In the genomic region with DNA sequence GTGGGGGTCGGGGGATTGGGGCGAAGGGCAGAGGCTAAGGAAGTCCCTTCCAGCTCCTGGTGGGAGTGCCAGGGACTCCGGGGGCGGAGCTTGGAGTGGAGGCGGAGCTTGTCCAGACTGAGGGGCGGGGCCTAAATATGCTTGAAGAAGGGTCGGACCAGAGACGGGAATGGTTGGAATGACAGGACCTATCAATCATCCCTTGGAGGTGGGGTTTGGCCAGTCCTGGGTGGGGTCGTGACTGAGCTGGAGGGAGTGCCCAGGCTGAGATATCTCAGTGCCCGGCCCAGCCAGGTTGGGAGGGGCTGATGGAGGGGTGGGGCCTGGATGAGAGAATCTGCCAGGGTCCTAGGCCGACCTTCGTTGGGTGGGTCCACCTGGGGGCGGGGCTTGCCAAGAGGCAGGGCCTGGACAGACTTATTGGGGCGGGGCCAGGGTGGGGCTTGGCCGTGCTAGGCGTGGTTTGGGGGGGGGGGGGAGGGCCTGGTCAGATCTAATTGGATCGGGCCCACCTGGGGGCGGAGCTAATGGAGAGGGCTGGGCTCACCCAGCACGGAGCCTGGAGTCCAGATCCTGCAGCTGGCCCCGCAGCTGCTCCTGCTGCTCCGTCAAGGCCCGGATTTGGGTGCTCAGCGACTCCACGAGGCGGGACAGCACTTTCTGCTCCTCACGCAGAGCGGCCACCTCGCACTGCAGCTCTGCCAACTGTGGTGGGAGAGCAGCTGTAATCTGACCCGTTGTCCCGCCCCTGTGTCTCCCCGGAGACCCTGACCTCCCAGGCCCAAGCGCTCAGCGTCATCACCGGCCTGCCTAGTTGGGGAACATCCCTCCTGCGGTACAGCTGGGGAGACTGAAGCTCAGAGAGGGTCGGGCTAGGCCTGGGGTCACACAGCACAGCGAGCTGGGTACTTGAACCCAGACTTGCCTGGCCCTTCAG, we compare ENCODE assay signal across 8 cellular contexts. TPM values are rescaled to one million over a fixed set of nuclear protein-coding genes. Genes with fewer than 3 reads are reported as not detected.
DNase-seq lines count a peak whose midpoint lies in the region; ATAC-seq and TF ChIP-seq lines count a peak whose summit lies in the region.

No MANE protein-coding gene starts in this region.

- no peaks in the 10 kb centered on the region for H3K79me1 ChIP-seq in neuronal stem cell (ENCODE audit: low read depth, low read length)

- H3K27me3 ChIP-seq in BJ (ENCODE audit: control insufficient read depth, insufficient read depth, low read length): peaks cover 6% of the 10 kb centered on the region
- H3K27me3 ChIP-seq in HAP-1 (ENCODE audit: low read depth): no peaks in the 10 kb centered on the region
- peaks cover 35% of the 10 kb centered on the region for H3K27me3 ChIP-seq in gastroesophageal sphincter
- H3K27me3 ChIP-seq in neuronal stem cell (ENCODE audit: control insufficient read depth in 3 of 3, insufficient read depth in 3 of 3, low read depth in 1 of 3, low read length in 3 of 3): peaks cover 15 to 48% (median 48%) of the 10 kb centered on the region in 3 experiments

- ATAC-seq in gastroesophageal sphincter: peak; percentile 76
- no peak for ATAC-seq in HG02678 (IDR thresholded peaks at IDR 0.05; ENCODE audit: unreplicated experiment)
- ATAC-seq in GM19463 (IDR thresholded peaks at IDR 0.05; ENCODE audit: unreplicated experiment): no peak
- no peak for ATAC-seq in activated CD4-positive, CD25-positive, alpha-beta regulatory T cell treated with anti-CD3 and anti-CD28 coated beads, Interleukin-2, amount 50 U/mL, for 24 hours

- 0 out of 2 replicates have a peak, but pooled peaks cover 2% of the 10 kb centered on the region for H3K9me3 ChIP-seq in HAP-1
- no peaks in the 10 kb centered on the region for H3K9me3 ChIP-seq in gastroesophageal sphincter
- no peaks in the 10 kb centered on the region for H3K9me3 ChIP-seq in neuronal stem cell (replicated peaks in 1 of 2; ENCODE audit: control insufficient read depth in 2 of 2, insufficient read depth in 1 of 2, low read depth in 1 of 2, low read length in 2 of 2)

- WGBS in gastroesophageal sphincter (ENCODE audit: low coverage in 1 of 2), 2 donors: 0 to 19% methylated on average over 3 to 4 of the region's 37 CpGs
- WGBS in neuronal stem cell (ENCODE audit: extremely low coverage in 2 of 2, insufficient read length in 2 of 2, insufficient replicate concordance in 1 of 2), 2 donors: no CpG with 5 or more reads among the region's 37 CpGs

- H2BK5ac ChIP-seq in neuronal stem cell (ENCODE audit: low read length): no peak overlapping the region

- peak; percentile 54 for DNase-seq in BJ (ENCODE audit: low read depth)
- peak; percentile 44 to 91 for DNase-seq in HAP-1 (ENCODE audit: low spot score in 2 of 2)
- DNase-seq in T-helper 9 cell: peak; percentile 21
- DNase-seq in neuronal stem cell (ENCODE audit: low spot score): peak; percentile 86

- H3K4me3 ChIP-seq in BJ (ENCODE audit: low read depth, low read length) (peak overlapping the region; percentile 41), HAP-1 (no peak overlapping the region), gastroesophageal sphincter (peak overlapping the region; percentile 34 to 60), neuronal stem cell (ENCODE audit: low read length in 2 of 2) (peak overlapping the region; percentile 22 to 81)

- H3K36me3 ChIP-seq in BJ (ENCODE audit: control insufficient read depth, insufficient read depth, low read length): no peaks in the 10 kb centered on the region
- H3K36me3 ChIP-seq in HAP-1 (replicated peaks): no peaks in the 10 kb centered on the region
- H3K36me3 ChIP-seq in gastroesophageal sphincter: peaks cover 0 to 7% of the 10 kb centered on the region in 2 donors
- H3K36me3 ChIP-seq in neuronal stem cell (replicated peaks in 1 of 2; ENCODE audit: control insufficient read depth in 2 of 2, insufficient read depth in 2 of 2, low read length in 2 of 2): no peaks in the 10 kb centered on the region

- H2BK15ac ChIP-seq in neuronal stem cell (ENCODE audit: low read length): peak overlapping the region; percentile 31

- H3K18ac ChIP-seq in neuronal stem cell (ENCODE audit: low read length): peak overlapping the region; percentile 93

- H4K8ac ChIP-seq in neuronal stem cell (ENCODE audit: low read depth, low read length): no peak overlapping the region

- TF ChIP-seq POLR2A in gastroesophageal sphincter (IDR thresholded peaks at IDR 0.05): peak; percentile 31 to 51

- no peak overlapping the region for H3K14ac ChIP-seq in neuronal stem cell (ENCODE audit: low read length)

- peak overlapping the region; percentile 82 for H3K4me2 ChIP-seq in neuronal stem cell (ENCODE audit: insufficient read depth, low read length, poor library complexity, severe bottlenecking)

- peak overlapping the region; percentile 79 for H2AFZ ChIP-seq in neuronal stem cell (ENCODE audit: low read length)

- H2AK5ac ChIP-seq in neuronal stem cell (ENCODE audit: low read depth, low read length): peak overlapping the region; percentile 84

- CTCF ChIA-PET in BJ (lab: Yijun Ruan, JAX): interaction anchor here (0.5 to 1.3 kb wide), 5 partner anchors 32 to 879 kb away, joined by 3 read pairs; no protein-coding TSS in a partner anchor

- H4K91ac ChIP-seq in neuronal stem cell (ENCODE audit: low read depth, low read length, poor library complexity): no peak overlapping the region

- H2BK12ac ChIP-seq in neuronal stem cell (ENCODE audit: low read length): no peak overlapping the region

- H3K4me1 ChIP-seq in HAP-1 (peaks cover 2% of the 10 kb centered on the region), gastroesophageal sphincter (peaks cover 0 to 47% (median 13%) of the 10 kb centered on the region in 3 donors), neuronal stem cell (ENCODE audit: control insufficient read depth in 2 of 2, insufficient read depth in 1 of 2, low read depth in 1 of 2, low read length in 2 of 2) (peaks cover 11 to 12% of the 10 kb centered on the region in 2 donors)

- peak overlapping the region; percentile 22 for H3K23ac ChIP-seq in neuronal stem cell (ENCODE audit: low read depth, low read length, poor library complexity)

- POLR2A ChIA-PET in BJ (lab: Charles Lee): no interaction called here

- in situ Hi-C loops in HAP-1 (cut with MboI; ENCODE audit: low sequenced_read_pairs): no loop called here

- no peak overlapping the region for H3K4ac ChIP-seq in neuronal stem cell (ENCODE audit: low read length)

- H3K9ac ChIP-seq in neuronal stem cell (ENCODE audit: low read depth, low read length, poor library complexity): peak overlapping the region; percentile 83

- TF ChIP-seq CTCF in BJ (IDR thresholded peaks at IDR 0.05; ENCODE audit: insufficient read depth, low read depth, low read length) (no peak), gastroesophageal sphincter (IDR thresholded peaks at IDR 0.05) (no peak)

- TF ChIP-seq EP300 in gastroesophageal sphincter (IDR thresholded peaks at IDR 0.05): no peak

- no peak overlapping the region for H2BK120ac ChIP-seq in neuronal stem cell (ENCODE audit: low read depth, low read length)

- peak overlapping the region in 3 of 4 donors; percentile 76 to 93 (median 89) for H3K27ac ChIP-seq in gastroesophageal sphincter
- peak overlapping the region; percentile 29 for H3K27ac ChIP-seq in neuronal stem cell (replicated peaks; ENCODE audit: low read length)

RNA-seq across cellular contexts. Expression of a gene that starts 2.6 kb away (rescaled TPM):
- 7.5 and 10.9 TPM in 2 replicates for polyA plus RNA-seq in BJ (2011; rRNA removed)
- polyA minus RNA-seq in BJ (2011; rRNA and poly(A)+ RNA removed): 4.5 and 4.9 TPM in 2 replicates
- 10 to 100 TPM; 24.4 to 94.6 (median 49.9) TPM for total RNA-seq in gastroesophageal sphincter
- polyA plus RNA-seq in neuronal stem cell (2013, experiment 1 of 2): 35.1 TPM
- polyA plus RNA-seq in neuronal stem cell (2013, experiment 2 of 2): 35.0 TPM

RNA-seq across cellular contexts. Expression of a gene that starts 12.0 kb away (rescaled TPM):
- 0.04 TPM in 1 of 2 replicates, not detected in the other for polyA plus RNA-seq in BJ (2011; rRNA removed)
- not detected in 2 replicates for polyA minus RNA-seq in BJ (2011; rRNA and poly(A)+ RNA removed)
- total RNA-seq in gastroesophageal sphincter: 1 to 10 TPM; 1.3 to 3.1 (median 2.1) TPM
- polyA plus RNA-seq in neuronal stem cell (2013, experiment 1 of 2): 0.04 TPM
- 0.06 TPM for polyA plus RNA-seq in neuronal stem cell (2013, experiment 2 of 2)

RNA-seq across cellular contexts. Expression of a gene that starts 26.9 kb away (rescaled TPM):
- polyA plus RNA-seq in BJ (2011; rRNA removed): not detected in 2 replicates
- polyA minus RNA-seq in BJ (2011; rRNA and poly(A)+ RNA removed): not detected in 2 replicates
- not detected for total RNA-seq in gastroesophageal sphincter
- polyA plus RNA-seq in neuronal stem cell (2013, experiment 1 of 2): not detected
- not detected for polyA plus RNA-seq in neuronal stem cell (2013, experiment 2 of 2)

RNA-seq across cellular contexts. Expression of a gene that starts 33.6 kb away (rescaled TPM):
- 25.8 and 27.5 TPM in 2 replicates for polyA plus RNA-seq in BJ (2011; rRNA removed)
- polyA minus RNA-seq in BJ (2011; rRNA and poly(A)+ RNA removed): 32.7 and 47.1 TPM in 2 replicates
- 100 to 1,000 TPM in 1 of 4 donors, 10 to 100 TPM in 3; 61.3 to 102 (median 70.1) TPM for total RNA-seq in gastroesophageal sphincter
- polyA plus RNA-seq in neuronal stem cell (2013, experiment 1 of 2): 180 TPM
- 175 TPM for polyA plus RNA-seq in neuronal stem cell (2013, experiment 2 of 2)

RNA-seq across cellular contexts. Expression of a gene that starts 55.9 kb away (rescaled TPM):
- not detected in 2 replicates for polyA plus RNA-seq in BJ (2011; rRNA removed)
- polyA minus RNA-seq in BJ (2011; rRNA and poly(A)+ RNA removed): not detected in 2 replicates
- under 1 TPM in 3 of 4 donors, not detected in 1; 0.19 to 0.47 (median 0.47) TPM for total RNA-seq in gastroesophageal sphincter
- 0.26 TPM for polyA plus RNA-seq in neuronal stem cell (2013, experiment 1 of 2)
- polyA plus RNA-seq in neuronal stem cell (2013, experiment 2 of 2): 0.19 TPM

Comparison
In these comparisons a context has a peak if more than half of its experiments do, and no peak if none do; other contexts are left out.
1. DNase-seq: peak in every context shown above with its lines; median percentile 86 in neuronal stem cell; 68 in HAP-1; 54 in BJ; 21 in T-helper 9 cell.